ENCODE assay signal across 34 cellular contexts in genomic region chr5:171128136-171128535, GRCh38.
"Had no signal": no experiment of that assay in that cellular context is flagged by ENCODE, and none has a peak within 500 bp of the region (broad histone marks: within the 10 kb centered on the region; RNA-seq: fewer than 3 reads in every experiment).

No MANE protein-coding gene starts in this region.

- DNase-seq: Karpas-422, Kasumi-1, MG63, MM.1S, MV-4-11, NCI-H1048, NCI-H1092, NCI-H1092 treated with DMSO at 0.1 percent for 48 hours, NCI-H1105, NCI-H1105 treated with DMSO at 0.1 percent for 48 hours, NCI-H1417, NCI-H1417 treated with DMSO at 0.1 percent for 48 hours, NCI-H1436, NCI-H1436 treated with DMSO at 0.1 percent for 48 hours, NCI-H146, NCI-H1694, NCI-H1694 treated with DMSO at 0.1 percent for 48 hours, NCI-H187, NCI-H187 treated with DMSO at 0.1 percent for 48 hours, NCI-H1930, NCI-H2029, NCI-H2081, NCI-H2081 treated with DMSO at 0.1 percent for 48 hours, NCI-H2107, NCI-H2171, NCI-H2171 treated with DMSO at 0.1 percent for 48 hours, NCI-H2227 treated with DMSO at 0.1 percent for 48 hours, NCI-H226, NCI-H345, NCI-H446, NCI-H446 treated with DMSO at 0.1 percent for 48 hours, NCI-H510A, NCI-H510A treated with DMSO at 0.1 percent for 48 hours had no signal

- H3K27me3 ChIP-seq: MG63 had no signal

- H3K36me3 ChIP-seq: MG63 had no signal

- H3K27ac ChIP-seq: KMS-11 had no signal

- H3K4me3 ChIP-seq: MG63 had no signal
